ENCODE assay signal across 9 cellular contexts in the genomic region with DNA sequence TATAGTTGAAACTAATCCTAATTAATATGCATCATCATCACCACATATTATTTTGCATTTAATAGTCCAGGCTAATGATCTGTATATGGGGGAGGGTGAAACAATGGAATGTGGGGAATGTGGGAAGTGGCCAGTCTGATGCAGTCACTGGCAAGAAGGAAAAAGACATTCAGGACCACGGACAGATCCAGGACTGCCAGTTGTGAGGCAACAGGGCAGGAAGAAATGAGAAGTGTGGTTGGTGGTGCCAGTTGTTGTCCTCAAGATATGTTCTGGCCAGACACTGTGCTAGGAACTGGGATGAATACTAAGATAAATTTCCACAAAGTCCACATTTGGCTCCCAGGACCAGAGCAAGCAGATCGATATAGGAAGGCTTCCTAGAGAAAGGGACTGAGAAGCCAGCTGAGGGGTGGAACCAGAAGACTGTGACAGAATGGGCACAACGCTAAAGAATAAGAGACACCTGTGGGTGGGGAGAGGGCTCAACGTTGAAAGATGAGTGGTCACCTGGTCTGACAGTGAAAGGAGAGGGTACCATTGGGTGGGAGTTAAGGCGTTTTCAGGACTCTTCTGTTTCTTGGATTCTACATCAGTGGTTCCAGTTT. TPM values are rescaled to one million over a fixed set of nuclear protein-coding genes. Genes with fewer than 3 reads are reported as not detected.
A peak's percentile ranks its signal among the peaks of the same experiment; 100 is the strongest.
DNase-seq lines count a peak whose midpoint lies in the region; TF ChIP-seq lines count a peak whose summit lies in the region.
"Had no signal": no experiment of that assay in that cellular context is flagged by ENCODE, and none has a peak within 500 bp of the region (broad histone marks: within the 10 kb centered on the region; RNA-seq: fewer than 3 reads in every experiment).

No MANE protein-coding gene starts in this region.

- WGBS in stomach, 5 donors = 42 to 53% (median 47%) methylated on average over 5 of the region's 5 CpGs
- WGBS in smooth muscle cell (ENCODE audit: low lambda C conversion rate) = 53% methylated on average over 5 of the region's 5 CpGs

- no peaks in the 10 kb centered on the region for H3K36me3 ChIP-seq in stomach
- no peaks in the 10 kb centered on the region for H3K36me3 ChIP-seq in effector memory CD4-positive, alpha-beta T cell (ENCODE audit: control insufficient read depth, insufficient read depth, low read length)
- no peaks in the 10 kb centered on the region for H3K36me3 ChIP-seq in smooth muscle cell (ENCODE audit: low read depth)

- DNase-seq in activated naive CD4-positive, alpha-beta T cell treated with anti-CD3 and anti-CD28 coated beads, Interleukin-2, amount 10 ng/mL, durations not matched to agents 7 days and 5 days = peak; percentile 53
- DNase-seq in activated naive CD4-positive, alpha-beta T cell treated with Interleukin-2 at 50 U/mL for 16 hours = no peak
- DNase-seq in RPMI8226 = peak; percentile 55
- peak; percentile 55 for DNase-seq in fibroblast of mammary gland (ENCODE audit: low read depth)
- DNase-seq in stomach = peak; percentile 24
- no peak for DNase-seq in effector memory CD4-positive, alpha-beta T cell
- DNase-seq in smooth muscle cell (lab: John Stamatoyannopoulos, UW; ENCODE audit: unreplicated experiment) = no peak
- no peak for DNase-seq in stimulated activated CD4-positive, alpha-beta T cell treated with anti-CD3 and anti-CD28 coated beads, Interleukin-1b, Interleukin-23, amount 100 ng/mL, for 48 hours

- H3K9me3 Mint-ChIP-seq in activated naive CD4-positive, alpha-beta T cell treated with anti-CD3 and anti-CD28 coated beads, Interleukin-2, amount 10 ng/mL, durations not matched to agents 7 days and 5 days = no peaks in the 10 kb centered on the region

- H4K20me1 ChIP-seq in smooth muscle cell (ENCODE audit: low read depth) = no peaks in the 10 kb centered on the region

- no peaks in the 10 kb centered on the region for H3K4me1 ChIP-seq in stomach
- no peaks in the 10 kb centered on the region for H3K4me1 ChIP-seq in effector memory CD4-positive, alpha-beta T cell (ENCODE audit: control insufficient read depth, insufficient read depth, low read length, poor library complexity, severe bottlenecking)
- no peaks in the 10 kb centered on the region for H3K4me1 ChIP-seq in smooth muscle cell (ENCODE audit: low read depth)

- no peak overlapping the region for H3K27ac Mint-ChIP-seq in activated naive CD4-positive, alpha-beta T cell treated with anti-CD3 and anti-CD28 coated beads, Interleukin-2, amount 10 ng/mL, durations not matched to agents 7 days and 5 days

- TF ChIP-seq POLR2A in stomach (IDR thresholded peaks at IDR 0.05) = no peak

- H3K4me1 Mint-ChIP-seq in activated naive CD4-positive, alpha-beta T cell treated with anti-CD3 and anti-CD28 coated beads, Interleukin-2, amount 10 ng/mL, durations not matched to agents 7 days and 5 days = no peaks in the 10 kb centered on the region

- H3K9me3 ChIP-seq in stomach = no peaks in the 10 kb centered on the region
- no peaks in the 10 kb centered on the region for H3K9me3 ChIP-seq in effector memory CD4-positive, alpha-beta T cell (ENCODE audit: control insufficient read depth, low read length)
- no peaks in the 10 kb centered on the region for H3K9me3 ChIP-seq in smooth muscle cell (replicated peaks; ENCODE audit: low read depth)

- no peak overlapping the region for H3K9ac ChIP-seq in smooth muscle cell (ENCODE audit: low read depth)

- H3K4me3 ChIP-seq in fibroblast of mammary gland (ENCODE audit: control insufficient read depth, low read depth, low read length) = no peak overlapping the region
- no peak overlapping the region for H3K4me3 ChIP-seq in stomach
- no peak overlapping the region for H3K4me3 ChIP-seq in effector memory CD4-positive, alpha-beta T cell (ENCODE audit: insufficient read depth, low read depth, low read length, poor library complexity, severe bottlenecking)
- no peak overlapping the region for H3K4me3 ChIP-seq in smooth muscle cell

- H3K27me3 Mint-ChIP-seq in activated naive CD4-positive, alpha-beta T cell treated with anti-CD3 and anti-CD28 coated beads, Interleukin-2, amount 10 ng/mL, durations not matched to agents 7 days and 5 days = peaks cover 32% of the 10 kb centered on the region

- H3K79me2 ChIP-seq in smooth muscle cell (ENCODE audit: low read depth) = no peaks in the 10 kb centered on the region

- TF ChIP-seq EP300 in stomach (IDR thresholded peaks at IDR 0.05) = no peak

- no peak overlapping the region for H2AFZ ChIP-seq in smooth muscle cell (ENCODE audit: low read depth)

- no peak overlapping the region for H3K4me2 ChIP-seq in smooth muscle cell

- TF ChIP-seq CTCF in fibroblast of mammary gland (conservative IDR thresholded peaks at IDR 0.05; ENCODE audit: control insufficient read depth, insufficient read depth, low read depth, low read length) (no peak), stomach (IDR thresholded peaks at IDR 0.05) (no peak), smooth muscle cell (IDR thresholded peaks at IDR 0.05; ENCODE audit: borderline replicate concordance, insufficient read depth, poor library complexity, severe bottlenecking) (no peak)

- H3K27me3 ChIP-seq in stomach = peaks cover 0 to 23% (median 0%) of the 10 kb centered on the region in 3 donors
- peaks cover 6% of the 10 kb centered on the region for H3K27me3 ChIP-seq in effector memory CD4-positive, alpha-beta T cell (replicated peaks; ENCODE audit: control insufficient read depth, insufficient read depth, low read length, poor library complexity, severe bottlenecking)
- H3K27me3 ChIP-seq in smooth muscle cell (ENCODE audit: low read depth) = peaks cover 6% of the 10 kb centered on the region

- H3K36me3 Mint-ChIP-seq in activated naive CD4-positive, alpha-beta T cell treated with anti-CD3 and anti-CD28 coated beads, Interleukin-2, amount 10 ng/mL, durations not matched to agents 7 days and 5 days = no peaks in the 10 kb centered on the region

- CTCF ChIA-PET in activated naive CD4-positive, alpha-beta T cell treated with anti-CD3 and anti-CD28 coated beads, Interleukin-2, amount 10 ng/mL, durations not matched to agents 7 days and 5 days (lab: Charles Lee) = interaction anchor here (1.0 kb wide), 1 partner anchor 15 kb away, joined by 3 read pairs; no protein-coding TSS in a partner anchor

- intact Hi-C loops in stomach (cut with DNase I; ENCODE audit: low total_unique reads) = no loop called here

- H3K27ac ChIP-seq in stomach (no peak overlapping the region), smooth muscle cell (ENCODE audit: low read depth) (no peak overlapping the region)
- no peak overlapping the region for H3K27ac ChIP-seq in effector memory CD4-positive, alpha-beta T cell (ENCODE audit: insufficient read depth, low read length, poor library complexity, severe bottlenecking)
- H3K27ac ChIP-seq: C4-2B had no signal

- H3K4me3 Mint-ChIP-seq in activated naive CD4-positive, alpha-beta T cell treated with anti-CD3 and anti-CD28 coated beads, Interleukin-2, amount 10 ng/mL, durations not matched to agents 7 days and 5 days = no peak overlapping the region

- no peaks in the 10 kb centered on the region for H3F3A ChIP-seq in smooth muscle cell (ENCODE audit: low read depth)

RNA-seq across cellular contexts. Expression of a gene that starts 6.8 kb away (rescaled TPM):
- total RNA-seq in stomach (1 to 10 TPM in 1 of 5 donors, not detected in 4; 1.2 TPM), smooth muscle cell (0.81 TPM in 1 of 2 replicates, not detected in the other)
- polyA plus RNA-seq in stomach (under 1 TPM in 1 of 3 donors, not detected in 2; 0.13 TPM), smooth muscle cell (0.24 and 0.62 TPM in 2 replicates)

Comparison
In these comparisons a context has a peak if more than half of its experiments do, and no peak if none do; other contexts are left out.
1. DNase-seq: peak in activated naive CD4-positive, alpha-beta T cell treated with anti-CD3 and anti-CD28 coated beads, Interleukin-2, amount 10 ng/mL, durations not matched to agents 7 days and 5 days (single experiment), RPMI8226 (single experiment), fibroblast of mammary gland (single experiment) and stomach (single experiment); none in activated naive CD4-positive, alpha-beta T cell treated with Interleukin-2 at 50 U/mL for 16 hours (single experiment), effector memory CD4-positive, alpha-beta T cell (0 of 3), smooth muscle cell (single experiment) and stimulated activated CD4-positive, alpha-beta T cell treated with anti-CD3 and anti-CD28 coated beads, Interleukin-1b, Interleukin-23, amount 100 ng/mL, for 48 hours (single experiment).